ENCODE assay signal across 8 cellular contexts in genomic region chr10:43649149-43649523, GRCh38. TPM values are rescaled to one million over a fixed set of nuclear protein-coding genes. Genes with fewer than 3 reads are reported as not detected.
DNase-seq lines count a peak whose midpoint lies in the region; ATAC-seq, FAIRE-seq and TF ChIP-seq lines count a peak whose summit lies in the region.

No MANE protein-coding gene starts in this region.

- H3K79me2 ChIP-seq in GM12878 (ENCODE audit: control insufficient read depth, insufficient read depth, low read length), result no peaks in the 10 kb centered on the region
- no peaks in the 10 kb centered on the region for H3K79me2 ChIP-seq in HepG2 (ENCODE audit: insufficient read depth, low read length)

- WGBS in GM12878 (ENCODE audit: insufficient coverage, insufficient replicate concordance, low lambda C conversion rate, missing lambda C conversion rate), result 32% methylated on average over 15 of the region's 15 CpGs
- 17% methylated on average over 13 of the region's 15 CpGs for WGBS in HepG2 (ENCODE audit: low lambda C conversion rate)

- H3K36me3 ChIP-seq in GM12878 (ENCODE audit: control insufficient read depth in 2 of 2, insufficient read depth in 2 of 2, low read length in 1 of 2) (no peaks in the 10 kb centered on the region), HepG2 (replicated peaks in 1 of 2; ENCODE audit: control insufficient read depth in 1 of 2, insufficient read depth in 2 of 2, low read length in 2 of 2) (0 out of 5 replicates have a peak, but pooled peaks cover 0 to 4% of the 10 kb centered on the region in 2 experiments)

- in situ Hi-C loops in GM12878 (cut with MboI), result no loop called here
- in situ Hi-C loops in HepG2 (cut with HindIII; ENCODE audit: extremely low pct_ligation_motif_present, low pct_unique_long_range_greater_than_20kb), result no loop called here

- H3K4me3 Mint-ChIP-seq in type B pancreatic cell, result peak overlapping the region; percentile 98

- H3K27ac ChIP-seq in GM12878 (ENCODE audit: control insufficient read depth, insufficient read depth) (no peak overlapping the region), HepG2 (ENCODE audit: extremely low read length, insufficient read depth, low read length) (no peak overlapping the region)

- no peak for TF ChIP-seq CTCF in GM12875 (IDR thresholded peaks at IDR 0.05; ENCODE audit: borderline replicate concordance, insufficient read depth, low read depth, low read length)
- no peak for TF ChIP-seq CTCF in GM12878 (IDR thresholded peaks at IDR 0.05 in 2 of 3, conservative IDR thresholded peaks at IDR 0.05 in 1 of 3; ENCODE audit: control insufficient read depth in 2 of 3, extremely low read depth in 1 of 3, insufficient read depth in 1 of 3, low read depth in 3 of 3, low read length in 3 of 3)
- TF ChIP-seq CTCF in HepG2 (CRISPR knock-in tag; IDR thresholded peaks at IDR 0.05), result no peak
- no peak for TF ChIP-seq CTCF in type B pancreatic cell (conservative IDR thresholded peaks at IDR 0.05)

- H3K4me1 ChIP-seq in GM12878 (ENCODE audit: control insufficient read depth, insufficient read depth, low read length) (no peaks in the 10 kb centered on the region), HepG2 (ENCODE audit: insufficient read depth, low read length) (peaks cover 30% of the 10 kb centered on the region)

- H3K4me2 ChIP-seq in GM12878 (ENCODE audit: control insufficient read depth, insufficient read depth), result peak overlapping the region; percentile 95
- peak overlapping the region; percentile 84 for H3K4me2 ChIP-seq in HepG2 (ENCODE audit: low read depth, low read length)

- H3K9me3 ChIP-seq in GM12878 (replicated peaks; ENCODE audit: control insufficient read depth, insufficient read depth, low read length), result peaks cover 26% of the 10 kb centered on the region
- H3K9me3 ChIP-seq in HepG2 (ENCODE audit: low read length), result no peaks in the 10 kb centered on the region

- H3K4me1 Mint-ChIP-seq in type B pancreatic cell (ENCODE audit: unreplicated experiment), result peaks cover 16% of the 10 kb centered on the region

- FAIRE-seq in GM12878 (lab: Jason Lieb, UNC) (no peak), HepG2 (lab: Jason Lieb, UNC) (no peak)

- H3K27me3 ChIP-seq in GM12878 (replicated peaks in 1 of 2; ENCODE audit: control insufficient read depth in 2 of 2, insufficient read depth in 2 of 2, low read length in 1 of 2) (no peaks in the 10 kb centered on the region), HepG2 (ENCODE audit: control insufficient read depth in 1 of 2, insufficient read depth in 2 of 2, low read length in 2 of 2) (peaks cover 3 to 8% of the 10 kb centered on the region in 2 experiments; a peak in 4 of 5 replicates)

- POLR2A ChIA-PET in GM12878 (lab: Charles Lee), result interaction anchor here (0.5 to 1.3 kb wide), 2 partner anchors 54 to 209 kb away, joined by 3 to 6 read pairs; no protein-coding TSS in a partner anchor
- POLR2A ChIA-PET in HepG2 (lab: Yijun Ruan, JAX), result interaction anchor here (0.6 to 2.2 kb wide), 2 partner anchors 17 to 42 kb away, joined by 4 read pairs; no protein-coding TSS in a partner anchor

- H4K20me1 ChIP-seq in GM12878 (ENCODE audit: control insufficient read depth, insufficient read depth) (no peaks in the 10 kb centered on the region), HepG2 (ENCODE audit: insufficient read depth, low read length) (no peaks in the 10 kb centered on the region)

- H3K36me3 Mint-ChIP-seq in type B pancreatic cell, result peaks cover 40% of the 10 kb centered on the region

- DNase-seq in GM12878 (ENCODE audit: low read depth, low spot score) (no peak), HepG2 (ENCODE audit: low spot score) (no peak), type B pancreatic cell (ENCODE audit: extremely low spot score, unreplicated experiment) (no peak), NCI-H524 (lab: John Stamatoyannopoulos, UW) (no peak)

- no peak for TF ChIP-seq EP300 in GM12878 (IDR thresholded peaks at IDR 0.05; ENCODE audit: borderline replicate concordance in 1 of 2, control insufficient read depth in 1 of 2, low read depth in 2 of 2, low read length in 2 of 2)
- no peak for TF ChIP-seq EP300 in HepG2 (IDR thresholded peaks at IDR 0.05; ENCODE audit: low read depth in 2 of 2, low read length in 2 of 2)
- no peak for TF ChIP-seq EP300 in HepG2 (CRISPR knock-in tag; IDR thresholded peaks at IDR 0.05; ENCODE audit: borderline replicate concordance)

- peaks cover 10% of the 10 kb centered on the region for H3K27me3 Mint-ChIP-seq in type B pancreatic cell

- intact Hi-C loops in GM12878 (cut with micrococcal nuclease; ENCODE audit: unreplicated experiment) (no loop called here), HepG2 (cut with micrococcal nuclease; ENCODE audit: unreplicated experiment) (no loop called here)

- SMC1A ChIA-PET in GM12878 (lab: Charles Lee; ENCODE audit: uncharacterized antibody, unreplicated experiment), result interaction anchor here (1.2 to 2.6 kb wide), 4 partner anchors 16 to 55 kb away, joined by 3 to 10 read pairs (median 3); no protein-coding TSS in a partner anchor

- H3K9me3 Mint-ChIP-seq in type B pancreatic cell, result peaks cover 21% of the 10 kb centered on the region

- H3K4me3 ChIP-seq in GM12875 (ENCODE audit: low read depth, low read length) (peak overlapping the region; percentile 79), GM12878 (peak overlapping the region; percentile 83), HepG2 (replicated peaks in 1 of 3; ENCODE audit: insufficient read depth in 1 of 3, low read depth in 2 of 3, low read length in 3 of 3) (peak overlapping the region; percentile 54 to 70 (median 57))

- H3K9ac ChIP-seq in GM12878 (ENCODE audit: control insufficient read depth, insufficient read depth, low read length) (peak overlapping the region; percentile 80), HepG2 (ENCODE audit: insufficient read depth, low read depth, low read length) (peak overlapping the region; percentile 72; the same call in 1 of the 2 replicates)

- BruUV-seq in GM12878 (replicated peaks; lab: Mats Ljungman, UMichigan) (no TSS peak), HepG2 (replicated peaks; lab: Mats Ljungman, UMichigan) (no TSS peak)

- no peak for TF ChIP-seq POLR2A in GM12878 (IDR thresholded peaks at IDR 0.05; ENCODE audit: low read depth, low read length)
- TF ChIP-seq POLR2A in HepG2 (IDR thresholded peaks at IDR 0.05; ENCODE audit: insufficient read depth in 1 of 2, low read depth in 2 of 2, low read length in 2 of 2), result no peak

- RAD21 ChIA-PET in GM12878 (lab: Charles Lee; ENCODE audit: unreplicated experiment), result interaction anchor here (1.4 to 1.7 kb wide), 2 partner anchors 54 to 243 kb away, joined by 3 to 4 read pairs; no protein-coding TSS in a partner anchor

- peak; percentile 1 for ATAC-seq in HG03280 (IDR thresholded peaks at IDR 0.05; ENCODE audit: unreplicated experiment)
- ATAC-seq in GM12878, result peak; percentile 7
- ATAC-seq in HepG2, result peak; percentile 19
- ATAC-seq in GM19452 (IDR thresholded peaks at IDR 0.05; ENCODE audit: unreplicated experiment), result no peak
- no peak for ATAC-seq in GM18858 (IDR thresholded peaks at IDR 0.05; ENCODE audit: unreplicated experiment)

- peak overlapping the region; percentile 94 for H3K27ac Mint-ChIP-seq in type B pancreatic cell

- TF ChIP-seq RAD21 in GM12878 (IDR thresholded peaks at IDR 0.05; ENCODE audit: insufficient read depth, low read depth, low read length), result no peak
- no peak for TF ChIP-seq RAD21 in HepG2 (CRISPR knock-in tag; IDR thresholded peaks at IDR 0.05)

- CTCF ChIA-PET in GM12878 (lab: Yijun Ruan, JAX) (no interaction called here), HepG2 (lab: Yijun Ruan, JAX; ENCODE audit: low intra/inter-chr PET ratio, low total read pairs) (no interaction called here)

- H2AFZ ChIP-seq in GM12878 (ENCODE audit: control insufficient read depth, low read depth, low read length) (peak overlapping the region; percentile 91), HepG2 (ENCODE audit: low read length) (peak overlapping the region; percentile 93)

RNA-seq across cellular contexts. Expression of gene ZNF32, which starts 0.5 kb away (rescaled TPM):
- total RNA-seq in GM12878 (2013; cell fraction: nucleolus; rRNA removed), result 12.0 and 12.3 TPM in 2 replicates
- total RNA-seq in GM12878 (2014; rRNA removed) (2.7 and 2.8 TPM in 2 replicates), GM12878 (2014; rRNA removed; fragmentation: Illumina TruSeq; extraction: Trizol) (2.7 and 3.4 TPM in 2 replicates), GM12878 (2021) (2.8 and 4.0 TPM in 2 replicates), HepG2 (2016; rRNA removed; fragmentation: Illumina TruSeq; extraction: Trizol) (16.9 and 18.0 TPM in 2 replicates), type B pancreatic cell (ENCODE audit: low replicate concordance) (30.5 and 41.8 TPM in 2 replicates)
- 19.3 TPM for polyA plus RNA-seq in GM12878 (2011; ENCODE audit: low read depth)
- polyA plus RNA-seq in GM12878 (2011; rRNA removed) (23.0 and 27.0 TPM in 2 replicates), GM12878 (2014; fragmentation: Illumina TruSeq; extraction: Trizol) (4.2 TPM in 2 replicates), GM12878 (2014; fragmentation: Nextera tagmentation; extraction: Ambion mirVana) (1 to 10 TPM; 2.6 to 3.3 TPM), GM12878 (2014; rRNA removed) (1.9 and 3.2 TPM in 2 replicates), GM12878 (2016; fragmentation: Nextera tagmentation; extraction: Ambion mirVana) (1 to 10 TPM; 3.4 to 4.7 TPM), HepG2 (2011; rRNA removed) (12.5 and 12.7 TPM in 2 replicates)
- polyA plus RNA-seq in GM12878 (2011; cell fraction: cytosol; rRNA removed), result 15.4 and 15.9 TPM in 2 replicates
- 10.9 and 14.1 TPM in 2 replicates for polyA plus RNA-seq in GM12878 (2011; cell fraction: nucleus; rRNA removed)
- polyA plus RNA-seq in GM12878 (2012), result 11.8 and 12.4 TPM in 2 replicates
- 6.9 and 9.9 TPM in 2 replicates for polyA minus RNA-seq in GM12878 (2011; rRNA and poly(A)+ RNA removed)
- 1.5 and 1.8 TPM in 2 replicates for polyA minus RNA-seq in GM12878 (2011; cell fraction: cytosol; rRNA and poly(A)+ RNA removed)
- 4.2 and 8.9 TPM in 2 replicates for polyA minus RNA-seq in GM12878 (2011; cell fraction: nucleus; rRNA and poly(A)+ RNA removed)
- 30.1 and 34.6 TPM in 2 replicates for total RNA-seq in HepG2 (2016; cell fraction: cytosol; rRNA removed; fragmentation: Illumina TruSeq; extraction: Trizol; ENCODE audit: low read depth)
- total RNA-seq in HepG2 (2016; cell fraction: insoluble cytoplasmic fraction; rRNA removed; fragmentation: Illumina TruSeq; extraction: Trizol), result 12.6 and 14.4 TPM in 2 replicates
- total RNA-seq in HepG2 (2016; cell fraction: membrane; rRNA removed; fragmentation: Illumina TruSeq; extraction: Trizol), result 38.2 and 44.1 TPM in 2 replicates
- total RNA-seq in HepG2 (2016; cell fraction: nucleus; rRNA removed; fragmentation: Illumina TruSeq; extraction: Trizol), result 8.3 and 10.0 TPM in 2 replicates
- 6.1 and 9.4 TPM in 2 replicates for polyA plus RNA-seq in HepG2 (2011; cell fraction: cytosol; rRNA removed)
- 8.5 and 12.5 TPM in 2 replicates for polyA plus RNA-seq in HepG2 (2011; cell fraction: nucleus; rRNA removed)
- polyA plus RNA-seq in HepG2 (2012), result 7.3 and 8.5 TPM in 2 replicates
- polyA plus RNA-seq in HepG2 (2016; cell fraction: cytosol; fragmentation: Illumina TruSeq; extraction: Trizol; ENCODE audit: low read depth), result 30.5 and 38.2 TPM in 2 replicates
- 13.8 and 16.9 TPM in 2 replicates for polyA plus RNA-seq in HepG2 (2016; cell fraction: insoluble cytoplasmic fraction; fragmentation: Illumina TruSeq; extraction: Trizol; ENCODE audit: low read depth)
- 28.0 and 35.4 TPM in 2 replicates for polyA plus RNA-seq in HepG2 (2016; cell fraction: membrane; fragmentation: Illumina TruSeq; extraction: Trizol; ENCODE audit: low read depth)
- 19.3 and 22.0 TPM in 2 replicates for polyA plus RNA-seq in HepG2 (2016; cell fraction: nucleus; fragmentation: Illumina TruSeq; extraction: Trizol; ENCODE audit: insufficient read depth, low read depth)
- polyA minus RNA-seq in HepG2 (2011; rRNA and poly(A)+ RNA removed; ENCODE audit: low replicate concordance), result 2.9 and 3.6 TPM in 2 replicates
- polyA minus RNA-seq in HepG2 (2011; cell fraction: cytosol; rRNA and poly(A)+ RNA removed), result 1.5 and 1.6 TPM in 2 replicates
- 4.0 and 4.4 TPM in 2 replicates for polyA minus RNA-seq in HepG2 (2011; cell fraction: nucleus; rRNA and poly(A)+ RNA removed)

RNA-seq across cellular contexts. Expression of gene ZNF485, which starts 42.9 kb away (rescaled TPM):
- 39.2 and 44.9 TPM in 2 replicates for total RNA-seq in GM12878 (2013; cell fraction: nucleolus; rRNA removed)
- total RNA-seq in GM12878 (2014; rRNA removed) (4.3 and 4.6 TPM in 2 replicates), GM12878 (2014; rRNA removed; fragmentation: Illumina TruSeq; extraction: Trizol) (7.5 and 7.6 TPM in 2 replicates), GM12878 (2021) (4.1 and 5.4 TPM in 2 replicates), HepG2 (2016; rRNA removed; fragmentation: Illumina TruSeq; extraction: Trizol) (3.3 and 3.4 TPM in 2 replicates), type B pancreatic cell (ENCODE audit: low replicate concordance) (3.5 and 6.7 TPM in 2 replicates)
- 1.3 TPM for polyA plus RNA-seq in GM12878 (2011; ENCODE audit: low read depth)
- polyA plus RNA-seq in GM12878 (2011; rRNA removed) (7.2 and 9.8 TPM in 2 replicates), GM12878 (2014; fragmentation: Illumina TruSeq; extraction: Trizol) (5.2 and 5.7 TPM in 2 replicates), GM12878 (2014; fragmentation: Nextera tagmentation; extraction: Ambion mirVana) (1 to 10 TPM; 4.2 TPM), GM12878 (2014; rRNA removed) (4.4 and 4.8 TPM in 2 replicates), GM12878 (2016; fragmentation: Nextera tagmentation; extraction: Ambion mirVana) (1 to 10 TPM; 3.2 to 5.7 TPM), HepG2 (2011; rRNA removed) (1.1 and 1.4 TPM in 2 replicates)
- polyA plus RNA-seq in GM12878 (2011; cell fraction: cytosol; rRNA removed), result 7.1 and 8.3 TPM in 2 replicates
- polyA plus RNA-seq in GM12878 (2011; cell fraction: nucleus; rRNA removed), result 6.4 and 9.4 TPM in 2 replicates
- 1.5 and 3.2 TPM in 2 replicates for polyA plus RNA-seq in GM12878 (2012)
- polyA minus RNA-seq in GM12878 (2011; rRNA and poly(A)+ RNA removed), result 11.6 and 13.5 TPM in 2 replicates
- polyA minus RNA-seq in GM12878 (2011; cell fraction: cytosol; rRNA and poly(A)+ RNA removed), result 2.9 and 4.6 TPM in 2 replicates
- 11.4 and 21.2 TPM in 2 replicates for polyA minus RNA-seq in GM12878 (2011; cell fraction: nucleus; rRNA and poly(A)+ RNA removed)
- total RNA-seq in HepG2 (2016; cell fraction: cytosol; rRNA removed; fragmentation: Illumina TruSeq; extraction: Trizol; ENCODE audit: low read depth), result 0.97 and 1.9 TPM in 2 replicates
- 2.9 and 3.2 TPM in 2 replicates for total RNA-seq in HepG2 (2016; cell fraction: insoluble cytoplasmic fraction; rRNA removed; fragmentation: Illumina TruSeq; extraction: Trizol)
- 3.1 and 3.6 TPM in 2 replicates for total RNA-seq in HepG2 (2016; cell fraction: membrane; rRNA removed; fragmentation: Illumina TruSeq; extraction: Trizol)
- 5.2 TPM in 2 replicates for total RNA-seq in HepG2 (2016; cell fraction: nucleus; rRNA removed; fragmentation: Illumina TruSeq; extraction: Trizol)
- 0.65 and 0.67 TPM in 2 replicates for polyA plus RNA-seq in HepG2 (2011; cell fraction: cytosol; rRNA removed)
- 2.5 and 2.7 TPM in 2 replicates for polyA plus RNA-seq in HepG2 (2011; cell fraction: nucleus; rRNA removed)
- polyA plus RNA-seq in HepG2 (2012), result 1.2 TPM in 2 replicates
- polyA plus RNA-seq in HepG2 (2016; cell fraction: cytosol; fragmentation: Illumina TruSeq; extraction: Trizol; ENCODE audit: low read depth), result 0.35 and 0.65 TPM in 2 replicates
- polyA plus RNA-seq in HepG2 (2016; cell fraction: insoluble cytoplasmic fraction; fragmentation: Illumina TruSeq; extraction: Trizol; ENCODE audit: low read depth), result 2.3 and 2.4 TPM in 2 replicates
- 0.63 and 0.69 TPM in 2 replicates for polyA plus RNA-seq in HepG2 (2016; cell fraction: membrane; fragmentation: Illumina TruSeq; extraction: Trizol; ENCODE audit: low read depth)
- polyA plus RNA-seq in HepG2 (2016; cell fraction: nucleus; fragmentation: Illumina TruSeq; extraction: Trizol; ENCODE audit: insufficient read depth, low read depth), result 4.1 and 5.5 TPM in 2 replicates
- 2.0 and 7.2 TPM in 2 replicates for polyA minus RNA-seq in HepG2 (2011; rRNA and poly(A)+ RNA removed; ENCODE audit: low replicate concordance)
- 1.2 and 2.4 TPM in 2 replicates for polyA minus RNA-seq in HepG2 (2011; cell fraction: cytosol; rRNA and poly(A)+ RNA removed)
- 3.1 and 8.0 TPM in 2 replicates for polyA minus RNA-seq in HepG2 (2011; cell fraction: nucleus; rRNA and poly(A)+ RNA removed)

Comparison
In these comparisons a context has a peak if more than half of its experiments do, and no peak if none do; other contexts are left out.
1. ATAC-seq: peak in HG03280 (single experiment), GM12878 (single experiment) and HepG2 (single experiment); none in GM19452 (single experiment) and GM18858 (single experiment).
2. Peak in every context shown above with its lines, with median percentiles within 50 percentile points of each other: H3K4me3 ChIP-seq.